In genomic region chr16:2223375-2224182, GRCh38 we compare ENCODE assay signal across 1 cellular context.
TF ChIP-seq lines count a peak whose summit lies in the region.

E4F1 (plus strand) TSS chr16:2223591; CDS start chr16:2223614, 23 bp downstream.

TF ChIP-seq in HepG2, 621 proteins besides CTCF, POLR2A, EP300 and RAD21 (continued from another document and continues in another):
- TF ChIP-seq, protein P1, sequence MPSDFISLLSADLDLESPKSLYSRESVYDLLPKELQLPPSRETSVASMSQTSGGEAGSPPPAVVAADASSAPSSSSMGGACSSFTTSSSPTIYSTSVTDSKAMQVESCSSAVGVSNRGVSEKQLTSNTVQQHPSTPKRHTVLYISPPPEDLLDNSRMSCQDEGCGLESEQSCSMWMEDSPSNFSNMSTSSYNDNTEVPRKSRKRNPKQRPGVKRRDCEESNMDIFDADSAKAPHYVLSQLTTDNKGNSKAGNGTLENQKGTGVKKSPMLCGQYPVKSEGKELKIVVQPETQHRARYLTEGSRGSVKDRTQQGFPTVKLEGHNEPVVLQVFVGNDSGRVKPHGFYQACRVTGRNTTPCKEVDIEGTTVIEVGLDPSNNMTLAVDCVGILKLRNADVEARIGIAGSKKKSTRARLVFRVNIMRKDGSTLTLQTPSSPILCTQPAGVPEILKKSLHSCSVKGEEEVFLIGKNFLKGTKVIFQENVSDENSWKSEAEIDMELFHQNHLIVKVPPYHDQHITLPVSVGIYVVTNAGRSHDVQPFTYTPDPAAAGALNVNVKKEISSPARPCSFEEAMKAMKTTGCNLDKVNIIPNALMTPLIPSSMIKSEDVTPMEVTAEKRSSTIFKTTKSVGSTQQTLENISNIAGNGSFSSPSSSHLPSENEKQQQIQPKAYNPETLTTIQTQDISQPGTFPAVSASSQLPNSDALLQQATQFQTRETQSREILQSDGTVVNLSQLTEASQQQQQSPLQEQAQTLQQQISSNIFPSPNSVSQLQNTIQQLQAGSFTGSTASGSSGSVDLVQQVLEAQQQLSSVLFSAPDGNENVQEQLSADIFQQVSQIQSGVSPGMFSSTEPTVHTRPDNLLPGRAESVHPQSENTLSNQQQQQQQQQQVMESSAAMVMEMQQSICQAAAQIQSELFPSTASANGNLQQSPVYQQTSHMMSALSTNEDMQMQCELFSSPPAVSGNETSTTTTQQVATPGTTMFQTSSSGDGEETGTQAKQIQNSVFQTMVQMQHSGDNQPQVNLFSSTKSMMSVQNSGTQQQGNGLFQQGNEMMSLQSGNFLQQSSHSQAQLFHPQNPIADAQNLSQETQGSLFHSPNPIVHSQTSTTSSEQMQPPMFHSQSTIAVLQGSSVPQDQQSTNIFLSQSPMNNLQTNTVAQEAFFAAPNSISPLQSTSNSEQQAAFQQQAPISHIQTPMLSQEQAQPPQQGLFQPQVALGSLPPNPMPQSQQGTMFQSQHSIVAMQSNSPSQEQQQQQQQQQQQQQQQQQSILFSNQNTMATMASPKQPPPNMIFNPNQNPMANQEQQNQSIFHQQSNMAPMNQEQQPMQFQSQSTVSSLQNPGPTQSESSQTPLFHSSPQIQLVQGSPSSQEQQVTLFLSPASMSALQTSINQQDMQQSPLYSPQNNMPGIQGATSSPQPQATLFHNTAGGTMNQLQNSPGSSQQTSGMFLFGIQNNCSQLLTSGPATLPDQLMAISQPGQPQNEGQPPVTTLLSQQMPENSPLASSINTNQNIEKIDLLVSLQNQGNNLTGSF (CRISPR knock-in tag; IDR thresholded peaks at IDR 0.05) = peak; percentile 71; the same call in 1 of the 2 replicates
- TF ChIP-seq NFATC3 (CRISPR knock-in tag; IDR thresholded peaks at IDR 0.05) (peak; percentile 63; the same call in 1 of the 2 replicates), IKZF1 (IDR thresholded peaks at IDR 0.05) (no peak), NPAS2 (CRISPR knock-in tag; IDR thresholded peaks at IDR 0.05; ENCODE audit: borderline replicate concordance) (no peak), SRSF1 (optimal IDR thresholded peaks at IDR 0.05; ENCODE audit: low read depth, low read length) (no peak), RFX1 (IDR thresholded peaks at IDR 0.05) (peak; percentile 96), KDM3A (CRISPR knock-in tag; IDR thresholded peaks at IDR 0.05; ENCODE audit: low read depth) (peak; percentile 35; the same call in 1 of the 2 replicates), BCL6 (CRISPR knock-in tag; IDR thresholded peaks at IDR 0.05) (peak; percentile 38; the same call in 1 of the 2 replicates), MLX (CRISPR knock-in tag; IDR thresholded peaks at IDR 0.05) (no peak), MYC (CRISPR knock-in tag; IDR thresholded peaks at IDR 0.05; ENCODE audit: borderline replicate concordance) (peak; percentile 94), ZNF720 (CRISPR knock-in tag; IDR thresholded peaks at IDR 0.05) (no peak), POLR2AphosphoS5 (IDR thresholded peaks at IDR 0.05; ENCODE audit: low read depth, low read length) (peak; percentile 68), ZNF318 (CRISPR knock-in tag; IDR thresholded peaks at IDR 0.05) (no peak), FOXK1 (CRISPR knock-in tag; IDR thresholded peaks at IDR 0.05; ENCODE audit: borderline replicate concordance, low read depth) (peak; percentile 86; the same call in 1 of the 2 replicates), ZMYM4 (CRISPR knock-in tag; IDR thresholded peaks at IDR 0.05) (peak; percentile 81), KMT2A (CRISPR knock-in tag; IDR thresholded peaks at IDR 0.05) (peak; percentile 90), MLXIP (CRISPR knock-in tag; IDR thresholded peaks at IDR 0.05; ENCODE audit: borderline replicate concordance) (0 out of 2 replicates have a peak, but pooled peaks have one; percentile 26), MYNN (CRISPR knock-in tag; IDR thresholded peaks at IDR 0.05; ENCODE audit: low read depth) (no peak), ZNF747 (CRISPR knock-in tag; IDR thresholded peaks at IDR 0.05; ENCODE audit: borderline replicate concordance) (peak; percentile 83; the same call in 1 of the 2 replicates)
- TF ChIP-seq, protein P2, sequence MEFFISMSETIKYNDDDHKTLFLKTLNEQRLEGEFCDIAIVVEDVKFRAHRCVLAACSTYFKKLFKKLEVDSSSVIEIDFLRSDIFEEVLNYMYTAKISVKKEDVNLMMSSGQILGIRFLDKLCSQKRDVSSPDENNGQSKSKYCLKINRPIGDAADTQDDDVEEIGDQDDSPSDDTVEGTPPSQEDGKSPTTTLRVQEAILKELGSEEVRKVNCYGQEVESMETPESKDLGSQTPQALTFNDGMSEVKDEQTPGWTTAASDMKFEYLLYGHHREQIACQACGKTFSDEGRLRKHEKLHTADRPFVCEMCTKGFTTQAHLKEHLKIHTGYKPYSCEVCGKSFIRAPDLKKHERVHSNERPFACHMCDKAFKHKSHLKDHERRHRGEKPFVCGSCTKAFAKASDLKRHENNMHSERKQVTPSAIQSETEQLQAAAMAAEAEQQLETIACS (CRISPR knock-in tag; IDR thresholded peaks at IDR 0.05) = peak; percentile 43
- TF ChIP-seq, protein P3, sequence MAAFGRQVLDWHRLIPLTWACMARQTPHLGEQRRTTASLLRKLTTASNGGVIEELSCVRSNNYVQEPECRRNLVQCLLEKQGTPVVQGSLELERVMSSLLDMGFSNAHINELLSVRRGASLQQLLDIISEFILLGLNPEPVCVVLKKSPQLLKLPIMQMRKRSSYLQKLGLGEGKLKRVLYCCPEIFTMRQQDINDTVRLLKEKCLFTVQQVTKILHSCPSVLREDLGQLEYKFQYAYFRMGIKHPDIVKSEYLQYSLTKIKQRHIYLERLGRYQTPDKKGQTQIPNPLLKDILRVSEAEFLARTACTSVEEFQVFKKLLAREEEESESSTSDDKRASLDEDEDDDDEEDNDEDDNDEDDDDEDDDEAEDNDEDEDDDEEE (CRISPR knock-in tag; IDR thresholded peaks at IDR 0.05) = no peak; the same call in 1 of the 2 replicates
- TF ChIP-seq, protein P4, sequence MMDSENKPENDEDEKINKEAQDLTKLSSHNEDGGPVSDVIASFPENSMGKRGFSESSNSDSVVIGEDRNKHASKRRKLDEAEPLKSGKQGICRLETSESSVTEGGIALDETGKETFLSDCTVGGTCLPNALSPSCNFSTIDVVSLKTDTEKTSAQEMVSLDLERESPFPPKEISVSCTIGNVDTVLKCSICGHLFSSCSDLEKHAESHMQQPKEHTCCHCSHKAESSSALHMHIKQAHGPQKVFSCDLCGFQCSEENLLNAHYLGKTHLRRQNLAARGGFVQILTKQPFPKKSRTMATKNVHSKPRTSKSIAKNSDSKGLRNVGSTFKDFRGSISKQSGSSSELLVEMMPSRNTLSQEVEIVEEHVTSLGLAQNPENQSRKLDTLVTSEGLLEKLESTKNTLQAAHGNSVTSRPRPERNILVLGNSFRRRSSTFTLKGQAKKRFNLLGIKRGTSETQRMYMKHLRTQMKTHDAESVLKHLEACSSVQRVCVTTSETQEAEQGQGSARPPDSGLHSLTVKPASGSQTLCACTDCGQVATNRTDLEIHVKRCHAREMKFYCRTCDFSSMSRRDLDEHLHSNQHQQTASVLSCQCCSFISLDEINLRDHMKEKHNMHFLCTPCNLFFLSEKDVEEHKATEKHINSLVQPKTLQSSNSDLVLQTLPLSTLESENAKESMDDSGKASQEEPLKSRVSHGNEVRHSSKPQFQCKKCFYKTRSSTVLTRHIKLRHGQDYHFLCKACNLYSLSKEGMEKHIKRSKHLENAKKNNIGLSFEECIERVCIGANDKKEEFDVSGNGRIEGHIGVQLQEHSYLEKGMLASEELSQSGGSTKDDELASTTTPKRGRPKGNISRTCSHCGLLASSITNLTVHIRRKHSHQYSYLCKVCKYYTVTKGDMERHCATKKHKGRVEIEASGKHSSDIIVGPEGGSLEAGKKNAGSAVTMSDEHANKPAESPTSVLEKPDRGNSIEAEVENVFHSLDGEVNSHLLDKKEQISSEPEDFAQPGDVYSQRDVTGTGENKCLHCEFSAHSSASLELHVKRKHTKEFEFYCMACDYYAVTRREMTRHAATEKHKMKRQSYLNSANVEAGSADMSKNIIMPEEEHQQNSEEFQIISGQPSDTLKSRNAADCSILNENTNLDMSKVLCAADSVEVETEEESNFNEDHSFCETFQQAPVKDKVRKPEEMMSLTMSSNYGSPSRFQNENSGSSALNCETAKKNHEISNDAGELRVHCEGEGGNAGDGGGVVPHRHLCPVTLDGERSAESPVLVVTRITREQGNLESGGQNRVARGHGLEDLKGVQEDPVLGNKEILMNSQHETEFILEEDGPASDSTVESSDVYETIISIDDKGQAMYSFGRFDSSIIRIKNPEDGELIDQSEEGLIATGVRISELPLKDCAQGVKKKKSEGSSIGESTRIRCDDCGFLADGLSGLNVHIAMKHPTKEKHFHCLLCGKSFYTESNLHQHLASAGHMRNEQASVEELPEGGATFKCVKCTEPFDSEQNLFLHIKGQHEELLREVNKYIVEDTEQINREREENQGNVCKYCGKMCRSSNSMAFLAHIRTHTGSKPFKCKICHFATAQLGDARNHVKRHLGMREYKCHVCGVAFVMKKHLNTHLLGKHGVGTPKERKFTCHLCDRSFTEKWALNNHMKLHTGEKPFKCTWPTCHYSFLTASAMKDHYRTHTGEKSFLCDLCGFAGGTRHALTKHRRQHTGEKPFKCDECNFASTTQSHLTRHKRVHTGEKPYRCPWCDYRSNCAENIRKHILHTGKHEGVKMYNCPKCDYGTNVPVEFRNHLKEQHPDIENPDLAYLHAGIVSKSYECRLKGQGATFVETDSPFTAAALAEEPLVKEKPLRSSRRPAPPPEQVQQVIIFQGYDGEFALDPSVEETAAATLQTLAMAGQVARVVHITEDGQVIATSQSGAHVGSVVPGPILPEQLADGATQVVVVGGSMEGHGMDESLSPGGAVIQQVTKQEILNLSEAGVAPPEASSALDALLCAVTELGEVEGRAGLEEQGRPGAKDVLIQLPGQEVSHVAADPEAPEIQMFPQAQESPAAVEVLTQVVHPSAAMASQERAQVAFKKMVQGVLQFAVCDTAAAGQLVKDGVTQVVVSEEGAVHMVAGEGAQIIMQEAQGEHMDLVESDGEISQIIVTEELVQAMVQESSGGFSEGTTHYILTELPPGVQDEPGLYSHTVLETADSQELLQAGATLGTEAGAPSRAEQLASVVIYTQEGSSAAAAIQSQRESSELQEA (CRISPR knock-in tag; IDR thresholded peaks at IDR 0.05; ENCODE audit: not compliant biosample characterization) = peak; percentile 66
